Comparison of ENCODE assay signal across 9 cellular contexts in the genomic region with DNA sequence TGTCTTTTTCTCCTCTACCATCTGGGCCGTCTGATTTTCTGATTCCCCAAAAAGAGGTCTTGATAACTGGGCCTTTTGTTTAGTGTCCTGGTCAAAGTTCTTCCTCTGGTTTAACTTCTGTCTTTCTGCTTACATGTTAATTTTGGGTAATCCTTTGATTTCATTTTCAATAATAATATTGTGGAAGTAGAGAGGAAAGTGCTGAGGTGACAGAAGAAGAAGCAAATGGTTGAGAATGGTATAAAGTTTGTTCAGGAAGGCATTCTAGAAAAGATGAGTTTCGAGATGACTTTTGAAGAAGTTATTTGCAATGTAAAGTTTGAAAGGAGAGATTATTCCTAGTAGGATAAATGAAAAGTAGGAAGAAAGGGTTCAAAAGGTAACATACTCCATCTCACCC.
"Had no signal": no experiment of that assay in that cellular context is flagged by ENCODE, and none has a peak within 500 bp of the region (broad histone marks: within the 10 kb centered on the region; RNA-seq: fewer than 3 reads in every experiment).

No MANE protein-coding gene starts in this region.

- H2AFZ ChIP-seq: GM23248 had no signal

- H3K4me2 ChIP-seq: KMS-11 had no signal

- DNase-seq: GM23248, GOT3, H7, HFFc6, KBM-7 had no signal

- FAIRE-seq: HTR-8/SVneo had no signal

- H3K9me3 Mint-ChIP-seq: HFFc6 had no signal

- H3K27ac Mint-ChIP-seq: HFFc6 had no signal

- H3K9me3 ChIP-seq: HAP-1 had no signal

- H3K4me3 ChIP-seq: GM23248, HAP-1 had no signal

- H3K36me3 ChIP-seq: HAP-1 had no signal

- H3K4me3 Mint-ChIP-seq: HFFc6 had no signal

- H3K27ac ChIP-seq: GM23248, KMS-11 had no signal

- H3K9ac ChIP-seq: GM23248, KMS-11 had no signal

- ATAC-seq: HCT116 had no signal
